ENCODE assay signal across 20 cellular contexts in the genomic region with DNA sequence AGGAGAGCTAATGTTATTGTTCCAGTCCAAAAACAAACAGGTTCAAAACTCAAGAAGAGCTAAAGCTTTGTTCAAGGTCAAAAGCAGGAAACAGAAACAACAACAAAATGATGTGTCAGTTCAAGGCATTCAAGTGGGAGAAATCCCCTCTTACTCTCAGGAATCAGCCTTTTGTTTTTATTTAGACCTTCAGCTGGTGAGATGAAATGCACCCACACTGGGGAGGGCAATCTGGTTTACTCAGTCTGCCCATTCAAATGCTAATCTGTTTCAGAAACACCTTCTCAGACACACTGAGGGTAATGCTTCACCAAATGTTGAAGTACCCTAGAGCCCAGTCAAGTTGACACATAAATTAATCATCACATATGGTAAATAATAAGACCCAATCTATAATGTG.
A peak's percentile ranks its signal among the peaks of the same experiment; 100 is the strongest.
DNase-seq lines count a peak whose midpoint lies in the region; ATAC-seq, FAIRE-seq and TF ChIP-seq lines count a peak whose summit lies in the region.
"Had no signal": no experiment of that assay in that cellular context is flagged by ENCODE, and none has a peak within 500 bp of the region (broad histone marks: within the 10 kb centered on the region; RNA-seq: fewer than 3 reads in every experiment).

No MANE protein-coding gene starts in this region.

- peaks cover 2% of the 10 kb centered on the region; the same call in 1 of the 2 replicates for H3K23me2 ChIP-seq in H1 (ENCODE audit: low read depth, low read length)

- H3K56ac ChIP-seq in H1 (replicated peaks; ENCODE audit: insufficient read length, low read depth, low read length), result no peak overlapping the region

- H4K12ac ChIP-seq in trophoblast cell (ENCODE audit: low read depth, low read length), result no peak overlapping the region

- POLR2A ChIA-PET in H1 (lab: Charles Lee; ENCODE audit: partially characterized antibody), result no interaction called here
- POLR2A ChIA-PET in HEK293T (lab: Yijun Ruan, JAX), result no interaction called here

- H3K79me1 ChIP-seq in H1 (ENCODE audit: low read depth, low read length), result no peaks in the 10 kb centered on the region
- no peaks in the 10 kb centered on the region for H3K79me1 ChIP-seq in trophoblast cell (ENCODE audit: low read length)

- no peaks in the 10 kb centered on the region for H3K79me2 ChIP-seq in GM23338 (replicated peaks; ENCODE audit: insufficient read depth)
- no peaks in the 10 kb centered on the region for H3K79me2 ChIP-seq in H1 (ENCODE audit: control insufficient read depth in 1 of 2, insufficient read depth in 2 of 2, low read length in 2 of 2)
- H3K79me2 ChIP-seq in trophoblast cell (ENCODE audit: control insufficient read depth, insufficient read depth, low read length, poor library complexity), result no peaks in the 10 kb centered on the region

- peak; percentile 62 for FAIRE-seq in H1 (lab: Jason Lieb, UNC)
- FAIRE-seq: GM12891 had no signal

- TF ChIP-seq CTCF in GM23338 (conservative IDR thresholded peaks at IDR 0.05; ENCODE audit: low read depth in 2 of 2) (no peak), H1 (IDR thresholded peaks at IDR 0.05; ENCODE audit: control extremely low read depth in 1 of 3, insufficient read depth in 1 of 3, low read depth in 1 of 3, low read length in 3 of 3) (no peak)

- H3K9ac ChIP-seq in H1 (replicated peaks in 1 of 4; ENCODE audit: extremely low read depth in 1 of 4, low read depth in 3 of 4, low read length in 3 of 4) (no peak overlapping the region), trophoblast cell (ENCODE audit: low read length) (no peak overlapping the region)
- H3K9ac ChIP-seq: GM23248, SK-N-SH had no signal

- H4K8ac ChIP-seq in H1 (ENCODE audit: extremely low read depth, insufficient read depth, low read length), result no peak overlapping the region
- H4K8ac ChIP-seq in trophoblast cell (ENCODE audit: low read depth, low read length), result no peak overlapping the region

- CTCF ChIA-PET in H1 (lab: Charles Lee; ENCODE audit: partially characterized antibody), result interaction anchor here (0.6 kb wide), 1 partner anchor 901 kb away, joined by 4 read pairs; no protein-coding TSS in a partner anchor
- CTCF ChIA-PET in HEK293T (lab: Yijun Ruan, JAX), result interaction anchor here (0.6 kb wide), 1 partner anchor 1073 kb away, joined by 3 read pairs; no protein-coding TSS in a partner anchor

- no peak overlapping the region for H3K23ac ChIP-seq in H1 (ENCODE audit: insufficient read length)
- H3K23ac ChIP-seq in trophoblast cell (ENCODE audit: low read length), result no peak overlapping the region

- H4K91ac ChIP-seq in H1 (replicated peaks; ENCODE audit: insufficient read length, low read length) (no peak overlapping the region), trophoblast cell (ENCODE audit: low read depth, low read length) (no peak overlapping the region)

- H3K4ac ChIP-seq in H1 (replicated peaks; ENCODE audit: insufficient read length, low read depth, low read length), result no peak overlapping the region
- no peak overlapping the region for H3K4ac ChIP-seq in trophoblast cell (ENCODE audit: low read depth, low read length)

- no peak overlapping the region for H2AFZ ChIP-seq in GM23338
- no peak overlapping the region for H2AFZ ChIP-seq in H1 (ENCODE audit: low read length)
- H2AFZ ChIP-seq in trophoblast cell (ENCODE audit: insufficient read depth, low read length, poor library complexity), result no peak overlapping the region
- H2AFZ ChIP-seq: GM23248 had no signal

- H2BK20ac ChIP-seq in H1 (ENCODE audit: low read length), result no peak overlapping the region

- no peak overlapping the region for H4K5ac ChIP-seq in H1 (ENCODE audit: insufficient read length, low read depth, low read length)

- ATAC-seq in GM23338 (peak; percentile 88), GM21825 (IDR thresholded peaks at IDR 0.05; ENCODE audit: unreplicated experiment) (no peak), GM21526 (IDR thresholded peaks at IDR 0.05; ENCODE audit: low FRiP score, unreplicated experiment) (no peak)

- H2AK5ac ChIP-seq in H1 (ENCODE audit: low read depth, low read length), result no peak overlapping the region
- no peak overlapping the region for H2AK5ac ChIP-seq in trophoblast cell (ENCODE audit: low read length)

- peak; percentile 49 for DNase-seq in DMS79 (lab: John Stamatoyannopoulos, UW)
- peak; percentile 40 for DNase-seq in GM23338 (ENCODE audit: low spot score)
- peak; percentile 82 for DNase-seq in NCI-H345 (lab: John Stamatoyannopoulos, UW)
- DNase-seq in H1 (ENCODE audit: low read depth in 1 of 2, low spot score in 2 of 2), result no peak
- DNase-seq in trophoblast cell, result no peak
- DNase-seq in HEK293T (ENCODE audit: extremely low spot score), result no peak
- DNase-seq: CD8-positive, alpha-beta memory T cell; DMS 273 treated with DMSO at 0.1 percent for 48 hours; KBM-7; NCI-H1930; NCI-H226; Peyer's patch; Right ventricle myocardium superior; SK-N-SH; T-helper 1 cell had no signal

- H4K20me1 ChIP-seq in GM23338 (replicated peaks; ENCODE audit: insufficient read depth) (no peaks in the 10 kb centered on the region), H1 (replicated peaks in 1 of 2; ENCODE audit: control insufficient read depth in 1 of 2, insufficient read depth in 2 of 2, low read length in 2 of 2) (no peaks in the 10 kb centered on the region)

- TF ChIP-seq POLR2A in H1 (IDR thresholded peaks at IDR 0.05; ENCODE audit: control extremely low read depth in 1 of 2, low read depth in 2 of 2, low read length in 2 of 2), result no peak

- H3K36me3 ChIP-seq in GM23338 (ENCODE audit: insufficient read depth) (no peaks in the 10 kb centered on the region), H1 (ENCODE audit: control insufficient read depth in 2 of 4, insufficient read depth in 4 of 4, low read length in 3 of 4) (no peaks in the 10 kb centered on the region), trophoblast cell (ENCODE audit: control insufficient read depth in 1 of 2, insufficient read depth in 2 of 2, low read length in 2 of 2) (no peaks in the 10 kb centered on the region)
- H3K36me3 ChIP-seq: Peyer's patch had no signal

- H3K9me2 ChIP-seq in GM23338 (ENCODE audit: insufficient read depth), result peaks cover 8% of the 10 kb centered on the region; the same call in 1 of the 2 replicates
- H3K9me2 ChIP-seq: SK-N-SH had no signal

- H3K4me2 ChIP-seq in GM23338 (no peak overlapping the region), H1 (ENCODE audit: insufficient read depth in 1 of 2, low read depth in 2 of 2, low read length in 2 of 2) (0 out of 4 replicates have a peak overlapping the region, but pooled peaks of 1 of the 2 experiments have one; percentile 2), trophoblast cell (ENCODE audit: low read length) (no peak overlapping the region)
- H3K4me2 ChIP-seq: SK-N-SH had no signal

- peaks cover 30% of the 10 kb centered on the region for H3K4me1 Mint-ChIP-seq in GM23338
- H3K4me1 Mint-ChIP-seq: CD8-positive, alpha-beta memory T cell had no signal

- H3K9me3 ChIP-seq in H1 (ENCODE audit: insufficient read depth in 2 of 2, low read depth in 1 of 2, low read length in 1 of 2) (no peaks in the 10 kb centered on the region), trophoblast cell (ENCODE audit: insufficient read depth, low read depth, low read length) (no peaks in the 10 kb centered on the region)
- H3K9me3 ChIP-seq: Peyer's patch, SK-N-SH had no signal

- H3K27ac Mint-ChIP-seq in GM23338, result no peak overlapping the region
- H3K27ac Mint-ChIP-seq: CD8-positive, alpha-beta memory T cell had no signal

- H3K14ac ChIP-seq in H1 (ENCODE audit: insufficient read length), result no peak overlapping the region
- no peak overlapping the region for H3K14ac ChIP-seq in trophoblast cell (ENCODE audit: low read length)

- H2BK15ac ChIP-seq in H1 (ENCODE audit: low read length), result no peak overlapping the region

- H3K27ac ChIP-seq in GM23338 (ENCODE audit: low read depth) (peak overlapping the region; percentile 86), H1 (ENCODE audit: low read depth, low read length) (no peak overlapping the region), trophoblast cell (ENCODE audit: low read depth, low read length) (no peak overlapping the region)
- H3K27ac ChIP-seq: GM23248, HL-60, Peyer's patch had no signal

- no peak; a peak in 1 of 3 replicates for TF ChIP-seq EP300 in H1 (IDR thresholded peaks at IDR 0.05; ENCODE audit: borderline replicate concordance in 1 of 2, low read depth in 2 of 2, low read length in 2 of 2)

- 0 out of 2 replicates have a peak overlapping the region, but pooled peaks have one; percentile 18 for H2BK12ac ChIP-seq in H1 (ENCODE audit: low read depth, low read length)
- H2BK12ac ChIP-seq in trophoblast cell (ENCODE audit: low read length), result no peak overlapping the region

- H3K4me1 ChIP-seq in GM23338 (ENCODE audit: insufficient read depth) (peaks cover 34% of the 10 kb centered on the region), H1 (replicated peaks in 1 of 4; ENCODE audit: control insufficient read depth in 3 of 4, insufficient read depth in 4 of 4, low read length in 3 of 4) (peaks cover 0 to 9% (median 6%) of the 10 kb centered on the region in 4 experiments; a peak in 3 of 7 replicates), trophoblast cell (ENCODE audit: control insufficient read depth in 1 of 2, insufficient read depth in 2 of 2, low read length in 2 of 2) (no peaks in the 10 kb centered on the region)
- H3K4me1 ChIP-seq: Peyer's patch had no signal

- H3K9me3 Mint-ChIP-seq in GM23338, result no peaks in the 10 kb centered on the region; the same call in 2 of the 3 replicates
- H3K9me3 Mint-ChIP-seq: CD8-positive, alpha-beta memory T cell had no signal

- H3K27me3 ChIP-seq in GM23338 (ENCODE audit: insufficient read depth) (no peaks in the 10 kb centered on the region), H1 (replicated peaks in 1 of 4; ENCODE audit: control insufficient read depth in 3 of 4, extremely low read depth in 1 of 4, insufficient read depth in 3 of 4, low read length in 3 of 4) (peaks cover 0 to 1% (median 0%) of the 10 kb centered on the region in 4 experiments; a peak in 1 of 7 replicates), trophoblast cell (ENCODE audit: insufficient read depth, low read length) (no peaks in the 10 kb centered on the region)
- H3K27me3 ChIP-seq: Peyer's patch had no signal

- H3F3A ChIP-seq in GM23338 (replicated peaks; ENCODE audit: low read depth), result no peaks in the 10 kb centered on the region

- no peak for TF ChIP-seq RAD21 in H1 (IDR thresholded peaks at IDR 0.05 in 1 of 2, conservative IDR thresholded peaks at IDR 0.05 in 1 of 2; ENCODE audit: low read depth in 2 of 2, low read length in 2 of 2)

- H3K4me3 ChIP-seq in GM23338 (no peak overlapping the region), H1 (ENCODE audit: extremely low read depth in 1 of 4, insufficient read depth in 2 of 4, low read depth in 3 of 4, low read length in 4 of 4) (no peak overlapping the region; a peak in 1 of 8 replicates), trophoblast cell (ENCODE audit: low read depth, low read length) (no peak overlapping the region)
- H3K4me3 ChIP-seq: GM23248, Peyer's patch had no signal

- H2BK120ac ChIP-seq in H1 (replicated peaks; ENCODE audit: low read depth, low read length), result no peak overlapping the region
- no peak overlapping the region for H2BK120ac ChIP-seq in trophoblast cell (ENCODE audit: insufficient read depth, low read length, poor library complexity)

- H3K4me3 Mint-ChIP-seq in GM23338, result no peak overlapping the region
- H3K4me3 Mint-ChIP-seq: CD8-positive, alpha-beta memory T cell had no signal

- no peak overlapping the region for H3K18ac ChIP-seq in H1 (ENCODE audit: extremely low read depth, low read length)
- no peak overlapping the region for H3K18ac ChIP-seq in trophoblast cell (ENCODE audit: low read length)

- H3K27me3 Mint-ChIP-seq in GM23338 (ENCODE audit: insufficient read depth, low read depth, poor library complexity), result peaks cover 2% of the 10 kb centered on the region

- H2BK5ac ChIP-seq in H1 (ENCODE audit: low read depth, low read length) (no peak overlapping the region), trophoblast cell (ENCODE audit: low read depth, low read length, poor library complexity) (no peak overlapping the region)

- peaks cover 3% of the 10 kb centered on the region; the same call in 2 of the 3 replicates for H3K36me3 Mint-ChIP-seq in GM23338 (ENCODE audit: low read depth)
- H3K36me3 Mint-ChIP-seq: CD8-positive, alpha-beta memory T cell had no signal

Comparison
In these comparisons a context has a peak if more than half of its experiments do, and no peak if none do; other contexts are left out.
1. DNase-seq: peak in DMS79 (single experiment), GM23338 (single experiment) and NCI-H345 (single experiment); none in H1 (0 of 2), trophoblast cell (0 of 2) and HEK293T (single experiment).